ENCODE assay signal across 23 cellular contexts in genomic region chr5:124701873-124702272, GRCh38. TPM values are rescaled to one million over a fixed set of nuclear protein-coding genes. Genes with fewer than 3 reads are reported as not detected.
DNase-seq lines count a peak whose midpoint lies in the region; ATAC-seq and TF ChIP-seq lines count a peak whose summit lies in the region.
"Had no signal": no experiment of that assay in that cellular context is flagged by ENCODE, and none has a peak within 500 bp of the region (broad histone marks: within the 10 kb centered on the region; RNA-seq: fewer than 3 reads in every experiment).

No MANE protein-coding gene starts in this region.

- no peak overlapping the region for H3K27ac Mint-ChIP-seq in naive thymus-derived CD4-positive, alpha-beta T cell
- H3K27ac Mint-ChIP-seq: activated CD4-positive, alpha-beta T cell treated with anti-CD3 and anti-CD28 coated beads for 36 hours; activated naive CD8-positive, alpha-beta T cell treated with anti-CD3 and anti-CD28 coated beads, Interleukin-2, amount 50 U/mL, for 24 hours; CD4-positive, alpha-beta T cell; T-helper 17 cell had no signal

- H3K9me3 Mint-ChIP-seq in naive thymus-derived CD4-positive, alpha-beta T cell: peaks cover 0 to 9% (median 0%) of the 10 kb centered on the region in 11 donors
- H3K9me3 Mint-ChIP-seq: activated naive CD8-positive, alpha-beta T cell treated with anti-CD3 and anti-CD28 coated beads, Interleukin-2, amount 50 U/mL, for 24 hours; CD4-positive, alpha-beta T cell had no signal

- H3K4me3 ChIP-seq in OCI-LY1 (ENCODE audit: low read depth, low read length, poor library complexity, severe bottlenecking): peak overlapping the region; percentile 41
- H3K4me3 ChIP-seq in iPS-20b (ENCODE audit: low read length): no peak overlapping the region
- no peak overlapping the region for H3K4me3 ChIP-seq in naive thymus-derived CD4-positive, alpha-beta T cell (ENCODE audit: low read length)
- H3K4me3 ChIP-seq: body of pancreas, suprapubic skin had no signal

- peak overlapping the region; percentile 97 for H3K27ac ChIP-seq in OCI-LY1 (ENCODE audit: low read depth, low read length, poor library complexity, severe bottlenecking)
- H3K27ac ChIP-seq in iPS-20b (ENCODE audit: low read length): no peak overlapping the region
- H3K27ac ChIP-seq in naive thymus-derived CD4-positive, alpha-beta T cell (ENCODE audit: low read depth, low read length): no peak overlapping the region
- H3K27ac ChIP-seq: suprapubic skin had no signal

- CTCF ChIA-PET in naive thymus-derived CD4-positive, alpha-beta T cell (lab: Charles Lee): interaction anchor here (0.6 kb wide), 1 partner anchor 18 kb away, joined by 3 read pairs; no protein-coding TSS in a partner anchor

- no peaks in the 10 kb centered on the region for H3K9me3 ChIP-seq in OCI-LY1 (ENCODE audit: low read length)
- H3K9me3 ChIP-seq in iPS-20b (ENCODE audit: insufficient read depth, low read depth, low read length): no peaks in the 10 kb centered on the region
- H3K9me3 ChIP-seq in naive thymus-derived CD4-positive, alpha-beta T cell (ENCODE audit: control insufficient read depth in 2 of 3, low read length in 3 of 3): no peaks in the 10 kb centered on the region
- H3K9me3 ChIP-seq: body of pancreas, suprapubic skin had no signal

- H3K9me2 ChIP-seq in OCI-LY1 (ENCODE audit: low read depth, low read length): no peaks in the 10 kb centered on the region

- H3K79me2 ChIP-seq in OCI-LY1 (ENCODE audit: insufficient read depth, low read length): peaks cover 99% of the 10 kb centered on the region

- no peaks in the 10 kb centered on the region for H4K20me1 ChIP-seq in OCI-LY1 (ENCODE audit: insufficient read depth, low read length)

- no peaks in the 10 kb centered on the region for H3K4me1 Mint-ChIP-seq in naive thymus-derived CD4-positive, alpha-beta T cell
- H3K4me1 Mint-ChIP-seq: activated CD4-positive, alpha-beta T cell treated with anti-CD3 and anti-CD28 coated beads for 36 hours; T-helper 17 cell had no signal

- POLR2A ChIA-PET in naive thymus-derived CD4-positive, alpha-beta T cell (lab: Charles Lee): no interaction called here

- ATAC-seq in GM18520 (IDR thresholded peaks at IDR 0.05; ENCODE audit: unreplicated experiment): peak; percentile 30
- no peak for ATAC-seq in GM21360 (IDR thresholded peaks at IDR 0.05; ENCODE audit: unreplicated experiment)
- ATAC-seq in naive thymus-derived CD4-positive, alpha-beta T cell: no peak
- ATAC-seq in GM21717 (IDR thresholded peaks at IDR 0.05; ENCODE audit: unreplicated experiment): no peak
- ATAC-seq: activated CD4-positive, alpha-beta T cell treated with anti-CD3 and anti-CD28 coated beads for 36 hours; activated naive CD8-positive, alpha-beta T cell treated with anti-CD3 and anti-CD28 coated beads, Interleukin-2, amount 50 U/mL, for 24 hours; body of pancreas; T-helper 17 cell had no signal

- no peak for TF ChIP-seq CTCF in OCI-LY1 (IDR thresholded peaks at IDR 0.05; ENCODE audit: low read length)

- no peak overlapping the region for H2AFZ ChIP-seq in OCI-LY1 (ENCODE audit: low read length)

- peaks cover 0 to 22% (median 6%) of the 10 kb centered on the region in 5 donors for H3K27me3 Mint-ChIP-seq in naive thymus-derived CD4-positive, alpha-beta T cell
- H3K27me3 Mint-ChIP-seq: activated naive CD8-positive, alpha-beta T cell treated with anti-CD3 and anti-CD28 coated beads, Interleukin-2, amount 50 U/mL, for 24 hours had no signal

- no peak for DNase-seq in naive thymus-derived CD4-positive, alpha-beta T cell
- DNase-seq in anterior cingulate cortex (lab: John Stamatoyannopoulos, UW): no peak
- DNase-seq: activated CD4-positive, alpha-beta T cell treated with anti-CD3 and anti-CD28 coated beads for 36 hours; activated effector memory CD4-positive, alpha-beta T cell treated with anti-CD3 and anti-CD28 coated beads, Interleukin-2, amount 50 U/mL, for 16 hours; activated naive CD8-positive, alpha-beta T cell treated with anti-CD3 and anti-CD28 coated beads, Interleukin-2, amount 50 U/mL, for 24 hours; body of pancreas; CD4-positive, alpha-beta T cell; DMS153; effector CD4-positive, alpha-beta T cell; GF-D8; KBM-7; mesenchymal stem cell; MM.1S; NCI-H2171; NCI-H524 treated with DMSO at 0.1 percent for 48 hours; RPMI8226; T-helper 17 cell had no signal

- H3K36me3 Mint-ChIP-seq in naive thymus-derived CD4-positive, alpha-beta T cell: no peaks in the 10 kb centered on the region

- H3K4me1 ChIP-seq in OCI-LY1 (ENCODE audit: insufficient read depth, low read length, severe bottlenecking) (peaks cover 100% of the 10 kb centered on the region), iPS-20b (ENCODE audit: insufficient read depth, low read length) (peaks cover 78% of the 10 kb centered on the region)
- no peaks in the 10 kb centered on the region for H3K4me1 ChIP-seq in naive thymus-derived CD4-positive, alpha-beta T cell (ENCODE audit: control insufficient read depth in 2 of 2, insufficient read depth in 2 of 2, low read length in 2 of 2)

- intact Hi-C loops in naive thymus-derived CD4-positive, alpha-beta T cell (cut with micrococcal nuclease): no loop called here

- no peak overlapping the region for H3K4me3 Mint-ChIP-seq in naive thymus-derived CD4-positive, alpha-beta T cell
- H3K4me3 Mint-ChIP-seq: activated CD4-positive, alpha-beta T cell treated with anti-CD3 and anti-CD28 coated beads for 36 hours; activated naive CD8-positive, alpha-beta T cell treated with anti-CD3 and anti-CD28 coated beads, Interleukin-2, amount 50 U/mL, for 24 hours; CD4-positive, alpha-beta T cell; T-helper 17 cell had no signal

- peak overlapping the region; percentile 85 for H3K4me2 ChIP-seq in OCI-LY1 (ENCODE audit: low read length)

- no peaks in the 10 kb centered on the region for H3F3A ChIP-seq in OCI-LY1 (ENCODE audit: insufficient read depth, low read length)

- no peaks in the 10 kb centered on the region for H3K27me3 ChIP-seq in OCI-LY1 (ENCODE audit: insufficient read depth, low read length)
- H3K27me3 ChIP-seq in iPS-20b (ENCODE audit: insufficient read depth, low read length): no peaks in the 10 kb centered on the region
- H3K27me3 ChIP-seq in naive thymus-derived CD4-positive, alpha-beta T cell (ENCODE audit: control insufficient read depth in 2 of 2, insufficient read depth in 2 of 2, low read length in 2 of 2): no peaks in the 10 kb centered on the region
- H3K27me3 ChIP-seq: body of pancreas, suprapubic skin had no signal

- H3K9ac ChIP-seq in OCI-LY1 (ENCODE audit: low read length) (peak overlapping the region; percentile 48; the same call in 1 of the 2 replicates), iPS-20b (ENCODE audit: low read depth, low read length) (peak overlapping the region; percentile 34; the same call in 1 of the 2 replicates)

- H3K36me3 ChIP-seq in OCI-LY1 (ENCODE audit: insufficient read depth, low read length) (peaks cover 41% of the 10 kb centered on the region), iPS-20b (ENCODE audit: insufficient read depth, low read depth, low read length) (peaks cover 21% of the 10 kb centered on the region)
- no peaks in the 10 kb centered on the region for H3K36me3 ChIP-seq in naive thymus-derived CD4-positive, alpha-beta T cell (ENCODE audit: control insufficient read depth in 2 of 3, insufficient read depth in 3 of 3, low read length in 3 of 3)
- H3K36me3 ChIP-seq: suprapubic skin had no signal

RNA-seq across cellular contexts. Expression of gene ZNF608, which starts 44.6 kb away (rescaled TPM):
- total RNA-seq in naive thymus-derived CD4-positive, alpha-beta T cell: 1 to 10 TPM in 1 of 5 experiments, under 1 TPM in 1, not detected in 3; 0.90 to 1.5 TPM
- polyA plus RNA-seq in naive thymus-derived CD4-positive, alpha-beta T cell: not detected
- total RNA-seq: activated CD4-positive, alpha-beta T cell treated with anti-CD3 and anti-CD28 coated beads for 36 hours had no signal
